Comparison of ENCODE assay signal across 8 cellular contexts in the genomic region with DNA sequence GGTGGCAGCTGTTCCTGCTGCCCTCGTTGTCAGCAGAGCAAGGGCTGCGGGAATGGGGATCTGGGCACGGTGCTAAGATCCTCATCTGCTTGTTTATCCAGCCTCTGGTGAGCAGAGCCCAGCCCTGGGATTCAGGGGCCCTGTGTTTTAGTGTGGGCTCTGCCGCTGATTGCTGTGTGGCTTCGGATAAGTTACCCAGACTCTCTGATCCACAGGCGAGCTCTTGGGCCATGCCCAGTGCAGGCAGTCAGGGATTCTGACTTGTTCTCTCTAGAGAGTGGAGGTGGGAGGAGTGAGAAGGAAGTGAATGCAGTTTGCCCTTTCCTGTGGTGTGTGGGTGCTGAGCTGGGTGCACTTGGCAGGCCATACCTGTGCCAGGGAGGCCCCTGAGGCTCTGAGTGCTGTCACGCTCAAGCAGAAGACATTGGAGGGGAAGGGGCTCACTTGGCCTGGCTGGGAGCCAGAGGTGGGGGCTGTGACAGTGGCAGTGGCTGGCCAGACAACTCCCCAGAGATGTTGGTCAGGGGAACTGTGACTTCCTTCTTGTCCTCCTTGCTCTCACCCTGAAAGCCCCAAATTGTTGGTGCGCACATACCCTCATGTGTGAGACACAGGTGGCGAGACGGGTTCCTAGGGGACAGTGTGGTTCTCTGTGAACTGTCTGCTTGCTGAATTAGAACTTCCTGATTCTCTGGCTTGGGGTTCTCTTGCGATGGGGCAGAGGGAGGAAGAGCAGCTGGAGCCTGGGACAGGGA. TPM values are rescaled to one million over a fixed set of nuclear protein-coding genes. Genes with fewer than 3 reads are reported as not detected.
A peak's percentile ranks its signal among the peaks of the same experiment; 100 is the strongest.
DNase-seq lines count a peak whose midpoint lies in the region; ATAC-seq and TF ChIP-seq lines count a peak whose summit lies in the region.

No MANE protein-coding gene starts in this region.

- H3K27me3 ChIP-seq in vagina: no peaks in the 10 kb centered on the region

- H3K9me3 ChIP-seq in vagina: no peaks in the 10 kb centered on the region

- H3K36me3 Mint-ChIP-seq in effector memory CD8-positive, alpha-beta T cell (ENCODE audit: insufficient read depth): peaks cover 44% of the 10 kb centered on the region

- peaks cover 4% of the 10 kb centered on the region for H3K4me1 ChIP-seq in vagina

- peaks cover 0 to 7% of the 10 kb centered on the region in 2 donors for H3K36me3 ChIP-seq in vagina

- H3K27ac ChIP-seq in vagina: no peak overlapping the region

- ATAC-seq in GM18508 (IDR thresholded peaks at IDR 0.05; ENCODE audit: insufficient read depth, unreplicated experiment) (peak; percentile 35), GM21619 (IDR thresholded peaks at IDR 0.05; ENCODE audit: unreplicated experiment) (peak; percentile 51)
- ATAC-seq in effector memory CD8-positive, alpha-beta T cell (replicated peaks): peak; percentile 62

- intact Hi-C loops in vagina (cut with DNase I): no loop called here

- no peak overlapping the region for H3K4me3 ChIP-seq in vagina

- H3K27me3 Mint-ChIP-seq in effector memory CD8-positive, alpha-beta T cell: no peaks in the 10 kb centered on the region

- H3K27ac Mint-ChIP-seq in effector memory CD8-positive, alpha-beta T cell: peak overlapping the region; percentile 94 to 96

- H3K4me1 Mint-ChIP-seq in effector memory CD8-positive, alpha-beta T cell (ENCODE audit: low read depth in 2 of 2): peaks cover 48 to 54% of the 10 kb centered on the region in 2 donors

- peak overlapping the region; percentile 65 to 76 for H3K4me3 Mint-ChIP-seq in effector memory CD8-positive, alpha-beta T cell

- DNase-seq in NAMALWA (ENCODE audit: low spot score): peak; percentile 77
- peak; percentile 37 to 53 (median 50) for DNase-seq in effector memory CD8-positive, alpha-beta T cell
- DNase-seq in vagina (ENCODE audit: extremely low spot score in 2 of 2): no peak
- DNase-seq in NCI-H146 treated with DMSO at 0.1 percent for 48 hours (lab: John Stamatoyannopoulos, UW; ENCODE audit: unreplicated experiment): no peak
- DNase-seq in nucleus accumbens (lab: John Stamatoyannopoulos, UW): no peak
- DNase-seq in NOMO-1 treated with DMSO at 0.1 percent for 48 hours (lab: John Stamatoyannopoulos, UW; ENCODE audit: unreplicated experiment): no peak

- TF ChIP-seq POLR2A in vagina (IDR thresholded peaks at IDR 0.05): no peak

- TF ChIP-seq CTCF in vagina (IDR thresholded peaks at IDR 0.05): no peak

- H3K9me3 Mint-ChIP-seq in effector memory CD8-positive, alpha-beta T cell: no peaks in the 10 kb centered on the region

RNA-seq across cellular contexts. Expression of gene CD82, which starts 43.7 kb away (rescaled TPM):
- total RNA-seq in vagina: 91.6 TPM

Comparison
In these comparisons a context has a peak if more than half of its experiments do, and no peak if none do; other contexts are left out.
1. DNase-seq: peak in NAMALWA (single experiment) and effector memory CD8-positive, alpha-beta T cell (3 of 3); none in vagina (0 of 2), NCI-H146 treated with DMSO at 0.1 percent for 48 hours (single experiment), nucleus accumbens (0 of 56) and NOMO-1 treated with DMSO at 0.1 percent for 48 hours (single experiment).
2. Peak in every context shown above with its lines, with median percentiles within 50 percentile points of each other: ATAC-seq.